ENCODE assay signal across 8 cellular contexts in genomic region chr5:76403713-76403962, GRCh38. TPM values are rescaled to one million over a fixed set of nuclear protein-coding genes. Genes with fewer than 3 reads are reported as not detected.
A peak's percentile ranks its signal among the peaks of the same experiment; 100 is the strongest.
DNase-seq lines count a peak whose midpoint lies in the region; ATAC-seq and TF ChIP-seq lines count a peak whose summit lies in the region.

No MANE protein-coding gene starts in this region.

- H3K79me2 ChIP-seq in KMS-11 (ENCODE audit: insufficient read depth, low read depth), result peaks cover 53% of the 10 kb centered on the region

- H3K4me1 Mint-ChIP-seq in CD8-positive, alpha-beta T cell (ENCODE audit: low read depth), result peaks cover 58% of the 10 kb centered on the region
- peaks cover 9% of the 10 kb centered on the region for H3K4me1 Mint-ChIP-seq in nephron

- CTCF ChIA-PET in CD8-positive, alpha-beta T cell (lab: Charles Lee), result interaction anchor here (0.6 to 6.0 kb wide), 34 partner anchors 10 to 198 kb away, joined by 3 to 65 read pairs (median 4); no protein-coding TSS in a partner anchor

- H3K4me3 ChIP-seq in CD8-positive, alpha-beta T cell (ENCODE audit: low read depth, low read length), result peak overlapping the region; percentile 77
- H3K4me3 ChIP-seq in KMS-11 (IDR thresholded peaks at IDR 0.05; ENCODE audit: insufficient read depth, low read depth, low read length), result no peak overlapping the region
- H3K4me3 ChIP-seq in effector memory CD4-positive, alpha-beta T cell (ENCODE audit: insufficient read depth, low read depth, low read length, poor library complexity, severe bottlenecking), result peak overlapping the region; percentile 81

- peak overlapping the region; percentile 96 for H3K9ac ChIP-seq in KMS-11

- intact Hi-C loops in CD8-positive, alpha-beta T cell (cut with DNase I, micrococcal nuclease), result loop anchor here (1.0 to 10.0 kb wide), 13 partner anchors 19 to 1374 kb away; partner anchors contain the start of genes CERT1 (in 1 of the 2), GCNT4 (in 1 of the 2), POLK (in 1 of the 2) and TBCA (in 1 of the 2)

- H3K4me1 ChIP-seq in CD8-positive, alpha-beta T cell (ENCODE audit: insufficient read depth, low read length), result peaks cover 44% of the 10 kb centered on the region
- H3K4me1 ChIP-seq in KMS-11 (ENCODE audit: low read depth, poor library complexity, severe bottlenecking), result peaks cover 49% of the 10 kb centered on the region
- peaks cover 27% of the 10 kb centered on the region for H3K4me1 ChIP-seq in effector memory CD4-positive, alpha-beta T cell (ENCODE audit: control insufficient read depth, insufficient read depth, low read length, poor library complexity, severe bottlenecking)

- H3K27me3 Mint-ChIP-seq in CD8-positive, alpha-beta T cell (ENCODE audit: low read depth), result no peaks in the 10 kb centered on the region
- H3K27me3 Mint-ChIP-seq in nephron (ENCODE audit: low read depth), result peaks cover 9% of the 10 kb centered on the region

- no peaks in the 10 kb centered on the region for H4K20me1 ChIP-seq in KMS-11 (ENCODE audit: insufficient read depth)

- H3K4me2 ChIP-seq in KMS-11, result peak overlapping the region; percentile 82; the same call in 1 of the 2 replicates

- H3K36me3 ChIP-seq in CD8-positive, alpha-beta T cell (ENCODE audit: insufficient read depth, low read length), result no peaks in the 10 kb centered on the region
- H3K36me3 ChIP-seq in KMS-11 (ENCODE audit: insufficient read depth), result no peaks in the 10 kb centered on the region
- H3K36me3 ChIP-seq in effector memory CD4-positive, alpha-beta T cell (ENCODE audit: control insufficient read depth, insufficient read depth, low read length), result no peaks in the 10 kb centered on the region

- H3K4me3 Mint-ChIP-seq in CD8-positive, alpha-beta T cell, result peak overlapping the region; percentile 95
- H3K4me3 Mint-ChIP-seq in nephron, result peak overlapping the region; percentile 95 to 98 (median 97)

- peak overlapping the region; percentile 90 for H3K27ac ChIP-seq in CD8-positive, alpha-beta T cell (ENCODE audit: low read depth, low read length)
- peak overlapping the region; percentile 98 for H3K27ac ChIP-seq in KMS-11
- peak overlapping the region; percentile 97 for H3K27ac ChIP-seq in effector memory CD4-positive, alpha-beta T cell (ENCODE audit: insufficient read depth, low read length, poor library complexity, severe bottlenecking)

- peaks cover 7% of the 10 kb centered on the region for H3K36me3 Mint-ChIP-seq in CD8-positive, alpha-beta T cell
- H3K36me3 Mint-ChIP-seq in nephron (ENCODE audit: low read depth), result no peaks in the 10 kb centered on the region

- no peak for ATAC-seq in CD8-positive, alpha-beta T cell
- ATAC-seq in HG03342 (IDR thresholded peaks at IDR 0.05; ENCODE audit: unreplicated experiment) (no peak), GM21717 (IDR thresholded peaks at IDR 0.05; ENCODE audit: unreplicated experiment) (no peak)

- H2AFZ ChIP-seq in KMS-11 (ENCODE audit: low read depth), result peak overlapping the region; percentile 51; the same call in 1 of the 2 replicates

- no peaks in the 10 kb centered on the region for H3K27me3 ChIP-seq in CD8-positive, alpha-beta T cell (ENCODE audit: insufficient read depth, low read length)
- H3K27me3 ChIP-seq in KMS-11 (ENCODE audit: insufficient read depth, low read depth), result no peaks in the 10 kb centered on the region
- H3K27me3 ChIP-seq in effector memory CD4-positive, alpha-beta T cell (replicated peaks; ENCODE audit: control insufficient read depth, insufficient read depth, low read length, poor library complexity, severe bottlenecking), result no peaks in the 10 kb centered on the region

- H3K9me3 ChIP-seq in CD8-positive, alpha-beta T cell (ENCODE audit: low read length), result no peaks in the 10 kb centered on the region
- no peaks in the 10 kb centered on the region for H3K9me3 ChIP-seq in effector memory CD4-positive, alpha-beta T cell (ENCODE audit: control insufficient read depth, low read length)

- H3K9me3 Mint-ChIP-seq in CD8-positive, alpha-beta T cell, result peaks cover 2% of the 10 kb centered on the region
- H3K9me3 Mint-ChIP-seq in nephron, result no peaks in the 10 kb centered on the region

- POLR2A ChIA-PET in CD8-positive, alpha-beta T cell (lab: Charles Lee), result interaction anchor here (0.7 to 3.4 kb wide), 22 partner anchors 14 to 679 kb away, joined by 3 to 46 read pairs (median 3); no protein-coding TSS in a partner anchor

- TF ChIP-seq CTCF in CD8-positive, alpha-beta T cell (IDR thresholded peaks at IDR 0.05), result no peak
- TF ChIP-seq CTCF in KMS-11 (conservative IDR thresholded peaks at IDR 0.05; ENCODE audit: low read depth, low read length) (no peak), nephron (IDR thresholded peaks at IDR 0.05; ENCODE audit: unreplicated experiment in 3 of 3) (peak; percentile 31 to 47 (median 40))

- peak overlapping the region; percentile 98 for H3K27ac Mint-ChIP-seq in CD8-positive, alpha-beta T cell
- H3K27ac Mint-ChIP-seq in nephron, result peak overlapping the region in 1 of 3 experiments; percentile 60

- DNase-seq in CD8-positive, alpha-beta T cell, result no peak
- no peak for DNase-seq in effector memory CD4-positive, alpha-beta T cell
- no peak for DNase-seq in DMS153 treated with DMSO at 0.1 percent for 48 hours (lab: John Stamatoyannopoulos, UW; ENCODE audit: unreplicated experiment)
- DNase-seq in middle frontal gyrus (ENCODE audit: extremely low spot score, low spot score), result no peak

RNA-seq across cellular contexts. Expression of gene IQGAP2, which starts 0.6 kb away (rescaled TPM):
- total RNA-seq in CD8-positive, alpha-beta T cell, result 10 to 100 TPM; 30.9 to 34.3 TPM

Comparison
In these comparisons a context has a peak if more than half of its experiments do, and no peak if none do; other contexts are left out.
1. CTCF ChIP-seq: peak in nephron (3 of 3); none in CD8-positive, alpha-beta T cell (single experiment) and KMS-11 (single experiment).
2. Peak in every context shown above with its lines, with median percentiles within 50 percentile points of each other: H3K27ac ChIP-seq.